Comparison of ENCODE assay signal across 22 cellular contexts in the genomic region with DNA sequence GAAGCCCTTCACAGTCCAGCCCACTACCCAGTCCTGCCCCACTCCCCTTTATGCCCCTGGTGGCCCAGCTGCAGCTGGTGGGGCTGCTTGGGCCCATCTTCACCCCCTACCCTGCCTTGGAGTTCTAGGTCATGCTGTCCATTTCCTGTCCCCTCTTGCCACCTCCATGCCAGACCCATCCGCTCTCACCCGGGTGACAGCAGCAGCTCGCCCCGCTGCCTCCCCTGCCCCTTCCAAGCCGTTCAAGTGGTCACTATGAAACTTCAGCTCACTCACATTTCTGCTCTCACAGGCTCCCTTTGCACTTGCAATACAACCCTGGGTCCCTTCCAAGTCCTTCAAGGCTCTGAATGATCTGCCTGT.
"Had no signal": no experiment of that assay in that cellular context is flagged by ENCODE, and none has a peak within 500 bp of the region (broad histone marks: within the 10 kb centered on the region; RNA-seq: fewer than 3 reads in every experiment).

No MANE protein-coding gene starts in this region.

- H3K27ac ChIP-seq: ascending aorta, body of pancreas, Peyer's patch, RWPE1, VCaP had no signal

- H3K9me3 ChIP-seq: ascending aorta, body of pancreas, Peyer's patch had no signal

- H3K4me1 ChIP-seq: ascending aorta, body of pancreas, Peyer's patch had no signal

- DNase-seq: activated CD4-positive, alpha-beta memory T cell treated with anti-CD3 and anti-CD28 coated beads, Interleukin-2, amount 10 ng/mL, durations not matched to agents 7 days and 5 days; activated CD4-positive, alpha-beta T cell treated with anti-CD3 and anti-CD28 coated beads for 36 hours; activated CD4-positive, alpha-beta T cell treated with anti-CD3 and anti-CD28 coated beads, Interleukin-2, amount 50 U/mL, for 1 hour; activated naive CD4-positive, alpha-beta T cell treated with Interleukin-2 at 50 U/mL for 16 hours; activated naive CD8-positive, alpha-beta T cell treated with anti-CD3 and anti-CD28 coated beads, Interleukin-2, amount 50 U/mL, for 24 hours; activated T-cell treated with anti-CD3 and anti-CD28 coated beads, Interleukin-2, amount 50 U/mL, for 72 hours; amniotic stem cell; body of pancreas; MM.1S; NCI-H1105; NCI-H1436; NCI-H1694 treated with DMSO at 0.1 percent for 48 hours; NCI-H2029 treated with DMSO at 0.1 percent for 48 hours; NCI-H446; NCI-H524; Peyer's patch; SHP77; T-helper 2 cell; T1000 had no signal

- H3K4me3 ChIP-seq: ascending aorta, body of pancreas, Peyer's patch had no signal

- H3K27me3 ChIP-seq: ascending aorta, body of pancreas, Peyer's patch had no signal

- H3K36me3 ChIP-seq: ascending aorta, Peyer's patch had no signal
